In genomic region chr14:23379331-23380196, GRCh38 we compare ENCODE assay signal across 9 cellular contexts. TPM values are rescaled to one million over a fixed set of nuclear protein-coding genes. Genes with fewer than 3 reads are reported as not detected.
DNase-seq lines count a peak whose midpoint lies in the region; ATAC-seq and TF ChIP-seq lines count a peak whose summit lies in the region.
"Had no signal": no experiment of that assay in that cellular context is flagged by ENCODE, and none has a peak within 500 bp of the region (broad histone marks: within the 10 kb centered on the region; RNA-seq: fewer than 3 reads in every experiment).

No MANE protein-coding gene starts in this region.

- H3K9me3 ChIP-seq in IMR-90 (ENCODE audit: control insufficient read depth, insufficient read depth, low read length): no peaks in the 10 kb centered on the region
- H3K9me3 ChIP-seq in right cardiac atrium (ENCODE audit: control insufficient read depth, low read length): no peaks in the 10 kb centered on the region

- H4K91ac ChIP-seq in IMR-90 (ENCODE audit: insufficient read depth, low read depth, low read length): no peak overlapping the region

- no peak for TF ChIP-seq POLR2A in IMR-90 (IDR thresholded peaks at IDR 0.05; ENCODE audit: low read depth, low read length)

- H3K79me1 ChIP-seq in IMR-90 (ENCODE audit: low read depth in 1 of 2, low read length in 2 of 2): no peaks in the 10 kb centered on the region

- H4K5ac ChIP-seq in IMR-90 (ENCODE audit: low read depth, low read length): no peak overlapping the region

- no peaks in the 10 kb centered on the region for H3K9me3 Mint-ChIP-seq in activated naive CD8-positive, alpha-beta T cell treated with anti-CD3 and anti-CD28 coated beads for 36 hours

- no peak overlapping the region for H3K23ac ChIP-seq in IMR-90 (ENCODE audit: low read depth, low read length)

- no peak overlapping the region for H3K4me2 ChIP-seq in IMR-90 (ENCODE audit: low read depth, low read length)

- no peaks in the 10 kb centered on the region for H3K36me3 ChIP-seq in IMR-90 (ENCODE audit: control insufficient read depth, insufficient read depth, low read length)

- TF ChIP-seq CTCF in IMR-90 (conservative IDR thresholded peaks at IDR 0.05; ENCODE audit: low read depth, low read length): peak; percentile 93

- H3K4ac ChIP-seq in IMR-90 (ENCODE audit: low read depth, low read length): no peak overlapping the region

- 0% methylated on average over 1 of the region's 13 CpGs; no CpG with 5 or more reads in 1 of the 2 experiments for WGBS in IMR-90 (ENCODE audit: extremely low coverage in 2 of 2, insufficient read length in 1 of 2), 2 experiments
- WGBS in right cardiac atrium: 39% methylated on average over 13 of the region's 13 CpGs

- no peak overlapping the region for H2AK5ac ChIP-seq in IMR-90 (ENCODE audit: low read depth, low read length)

- H2BK20ac ChIP-seq in IMR-90 (ENCODE audit: low read depth, low read length): no peak overlapping the region

- H3K9me1 ChIP-seq in IMR-90 (ENCODE audit: insufficient read depth, low read length): no peaks in the 10 kb centered on the region

- no peak overlapping the region for H2AFZ ChIP-seq in IMR-90 (replicated peaks; ENCODE audit: low read length, poor library complexity)

- peak; percentile 91 for TF ChIP-seq RAD21 in IMR-90 (IDR thresholded peaks at IDR 0.05; ENCODE audit: low read length)

- H3K4me1 ChIP-seq in IMR-90 (ENCODE audit: control insufficient read depth, insufficient read depth, low read length) (no peaks in the 10 kb centered on the region), right cardiac atrium (ENCODE audit: control insufficient read depth, insufficient read depth, low read length) (no peaks in the 10 kb centered on the region)

- BruUV-seq in IMR-90 (replicated peaks; lab: Mats Ljungman, UMichigan): no TSS peak

- no peak overlapping the region for H3K18ac ChIP-seq in IMR-90 (ENCODE audit: low read depth, low read length)

- in situ Hi-C loops in IMR-90 (cut with MboI; ENCODE audit: low sequenced_read_pairs): loop anchor here (10.0 kb wide), 1 partner anchor 55 kb away; the partner anchor contains the start of gene PABPN1

- peaks cover 11% of the 10 kb centered on the region for H3K27me3 Mint-ChIP-seq in activated naive CD8-positive, alpha-beta T cell treated with anti-CD3 and anti-CD28 coated beads for 36 hours

- CTCF ChIA-PET in IMR-90 (lab: Yijun Ruan, JAX): interaction anchor here (0.6 to 1.7 kb wide), 12 partner anchors 10 to 182 kb away, joined by 3 to 12 read pairs (median 4); partner anchors contain the start of gene PABPN1

- no peak overlapping the region for H2BK5ac ChIP-seq in IMR-90 (ENCODE audit: low read depth, low read length, poor library complexity, severe bottlenecking)

- peak overlapping the region; percentile 82 for H2AK9ac ChIP-seq in IMR-90 (replicated peaks; ENCODE audit: low read depth, low read length, poor library complexity)

- no peak overlapping the region for H3K4me3 Mint-ChIP-seq in activated naive CD8-positive, alpha-beta T cell treated with anti-CD3 and anti-CD28 coated beads for 36 hours

- no peaks in the 10 kb centered on the region for H3K4me1 Mint-ChIP-seq in activated naive CD8-positive, alpha-beta T cell treated with anti-CD3 and anti-CD28 coated beads for 36 hours

- H3K4me3 ChIP-seq in IMR-90 (ENCODE audit: insufficient read depth, low read depth, low read length): no peak overlapping the region
- no peak overlapping the region for H3K4me3 ChIP-seq in right cardiac atrium (ENCODE audit: low read length)
- H3K4me3 ChIP-seq: SK-N-MC had no signal

- no peak overlapping the region for H3K56ac ChIP-seq in IMR-90 (ENCODE audit: extremely low read depth, insufficient read depth, low read length)

- no peak overlapping the region for H2BK120ac ChIP-seq in IMR-90 (ENCODE audit: low read depth, low read length)

- DNase-seq in DMS153 (lab: John Stamatoyannopoulos, UW): peak; percentile 31
- DNase-seq in IMR-90: peak; percentile 17
- peak; percentile 65 for DNase-seq in activated naive CD8-positive, alpha-beta T cell treated with anti-CD3 and anti-CD28 coated beads for 36 hours
- peak; percentile 67 to 90 (median 89) for DNase-seq in right cardiac atrium
- DNase-seq in stimulated activated CD4-positive, alpha-beta T cell treated with anti-CD3 and anti-CD28 coated beads, Interleukin-12 subunit alpha, Interleukin-12 subunit beta, amount 100 ng/mL, for 48 hours (ENCODE audit: low read depth in 2 of 3, low spot score in 1 of 3): peak; percentile 39 to 56 (median 54)
- no peak for DNase-seq in occipital lobe (lab: John Stamatoyannopoulos, UW)
- no peak for DNase-seq in NOMO-1 treated with dmso at 0.1 percent for 144 hours (lab: John Stamatoyannopoulos, UW; ENCODE audit: unreplicated experiment)

- no peaks in the 10 kb centered on the region for H3K36me3 Mint-ChIP-seq in activated naive CD8-positive, alpha-beta T cell treated with anti-CD3 and anti-CD28 coated beads for 36 hours

- no peak overlapping the region for H3K14ac ChIP-seq in IMR-90 (replicated peaks; ENCODE audit: low read depth, low read length)

- intact Hi-C loops in IMR-90 (cut with micrococcal nuclease): loop anchor here (1.0 to 2.0 kb wide), 2 partner anchors 51 to 115 kb away; no protein-coding TSS in a partner anchor
- intact Hi-C loops in right cardiac atrium (cut with DNase I): loop anchor here in 3 of 4 donors (5.0 kb wide), 2 partner anchors 52 to 112 kb away; no protein-coding TSS in a partner anchor

- no peak overlapping the region for H3K27ac Mint-ChIP-seq in activated naive CD8-positive, alpha-beta T cell treated with anti-CD3 and anti-CD28 coated beads for 36 hours

- no peak overlapping the region for H2BK15ac ChIP-seq in IMR-90 (ENCODE audit: low read depth, low read length)

- peaks cover 39% of the 10 kb centered on the region; the same call in 1 of the 2 replicates for H3K27me3 ChIP-seq in IMR-90 (ENCODE audit: control insufficient read depth, insufficient read depth, low read length)
- no peaks in the 10 kb centered on the region for H3K27me3 ChIP-seq in right cardiac atrium (ENCODE audit: control insufficient read depth, insufficient read depth)

- ATAC-seq in IMR-90 (ENCODE audit: low read depth) (peak; percentile 85), SK-N-SH treated with all-trans-retinoic acid at 6 μM for 48 hours (peak; percentile 89), right cardiac atrium (peak; percentile 24 to 32)

- no peak overlapping the region for H4K8ac ChIP-seq in IMR-90 (ENCODE audit: low read depth in 2 of 2, low read length in 2 of 2)

- no peaks in the 10 kb centered on the region for H4K20me1 ChIP-seq in IMR-90 (ENCODE audit: insufficient read depth, low read length)

- H3K27ac ChIP-seq in IMR-90 (ENCODE audit: insufficient read depth, low read length) (no peak overlapping the region), right cardiac atrium (ENCODE audit: low read length) (no peak overlapping the region)
- H3K27ac ChIP-seq: SK-N-MC had no signal

- POLR2A ChIA-PET in IMR-90 (lab: Charles Lee; ENCODE audit: unreplicated experiment): interaction anchor here (0.6 to 1.6 kb wide), 3 partner anchors 50 to 296 kb away, joined by 3 to 5 read pairs (median 4); no protein-coding TSS in a partner anchor

- no peak overlapping the region for H3K9ac ChIP-seq in IMR-90 (ENCODE audit: low read depth, low read length)

- dilution Hi-C loops in IMR-90 (cut with HindIII; ENCODE audit: low sequenced_read_pairs, unreplicated experiment): no loop called here

TF ChIP-seq in IMR-90, 13 proteins besides CTCF, POLR2A, EP300 and RAD21 (continues in another document):
- TF ChIP-seq CEBPB (IDR thresholded peaks at IDR 0.05; ENCODE audit: low read depth, low read length): no peak

RNA-seq across cellular contexts. Expression of gene CMTM5, which starts 2.7 kb away (rescaled TPM):
- total RNA-seq in IMR-90 (2012; rRNA removed) (not detected in 2 replicates), right cardiac atrium (1 to 10 TPM in 3 of 4 donors, under 1 TPM in 1; 0.36 to 1.4 (median 1.2) TPM), occipital lobe (0.62 TPM)
- polyA plus RNA-seq in IMR-90 (2012; rRNA removed) (0.07 and 0.11 TPM in 2 replicates), right cardiac atrium (13.9 TPM)
- polyA plus RNA-seq in IMR-90 (2012; cell fraction: cytosol; rRNA removed): 0.27 TPM in 1 of 2 replicates, not detected in the other
- 0.23 and 0.30 TPM in 2 replicates for polyA plus RNA-seq in IMR-90 (2012; cell fraction: nucleus; rRNA removed; ENCODE audit: low replicate concordance)
- total RNA-seq in activated naive CD8-positive, alpha-beta T cell treated with anti-CD3 and anti-CD28 coated beads for 36 hours: not detected

RNA-seq across cellular contexts. Expression of gene IL25, which starts 7.0 kb away (rescaled TPM):
- not detected in 2 replicates for total RNA-seq in IMR-90 (2012; rRNA removed)
- not detected in 2 replicates for polyA plus RNA-seq in IMR-90 (2012; rRNA removed)
- not detected in 2 replicates for polyA plus RNA-seq in IMR-90 (2012; cell fraction: cytosol; rRNA removed)
- polyA plus RNA-seq in IMR-90 (2012; cell fraction: nucleus; rRNA removed; ENCODE audit: low replicate concordance): not detected in 2 replicates
- not detected for total RNA-seq in activated naive CD8-positive, alpha-beta T cell treated with anti-CD3 and anti-CD28 coated beads for 36 hours
- total RNA-seq in right cardiac atrium: not detected
- polyA plus RNA-seq in right cardiac atrium: 0.09 TPM
- not detected for total RNA-seq in occipital lobe

RNA-seq across cellular contexts. Expression of gene EFS, which starts 14.6 kb away (rescaled TPM):
- 2.2 and 2.5 TPM in 2 replicates for total RNA-seq in IMR-90 (2012; rRNA removed)
- polyA plus RNA-seq in IMR-90 (2012; rRNA removed): 11.6 and 13.3 TPM in 2 replicates
- polyA plus RNA-seq in IMR-90 (2012; cell fraction: cytosol; rRNA removed): 7.2 and 13.1 TPM in 2 replicates
- 34.4 and 64.4 TPM in 2 replicates for polyA plus RNA-seq in IMR-90 (2012; cell fraction: nucleus; rRNA removed; ENCODE audit: low replicate concordance)
- total RNA-seq in activated naive CD8-positive, alpha-beta T cell treated with anti-CD3 and anti-CD28 coated beads for 36 hours: not detected
- 10 to 100 TPM in 1 of 4 donors, 1 to 10 TPM in 3; 6.7 to 10.1 (median 7.8) TPM for total RNA-seq in right cardiac atrium
- polyA plus RNA-seq in right cardiac atrium: 6.2 TPM
- total RNA-seq in occipital lobe: 17.5 TPM

RNA-seq across cellular contexts. Expression of gene SLC22A17, which starts 26.9 kb away (rescaled TPM):
- total RNA-seq in IMR-90 (2012; rRNA removed) (6.4 and 6.6 TPM in 2 replicates), right cardiac atrium (10 to 100 TPM; 42.4 to 72.5 (median 55.9) TPM), occipital lobe (158 TPM)
- polyA plus RNA-seq in IMR-90 (2012; rRNA removed) (35.6 and 36.0 TPM in 2 replicates), right cardiac atrium (47.2 TPM)
- 17.0 and 43.1 TPM in 2 replicates for polyA plus RNA-seq in IMR-90 (2012; cell fraction: cytosol; rRNA removed)
- 161 and 357 TPM in 2 replicates for polyA plus RNA-seq in IMR-90 (2012; cell fraction: nucleus; rRNA removed; ENCODE audit: low replicate concordance)
- total RNA-seq in activated naive CD8-positive, alpha-beta T cell treated with anti-CD3 and anti-CD28 coated beads for 36 hours: 1 to 10 TPM; 2.2 to 2.9 TPM

RNA-seq across cellular contexts. Expression of gene MYH6, which starts 28.5 kb away (rescaled TPM):
- not detected in 2 replicates for total RNA-seq in IMR-90 (2012; rRNA removed)
- polyA plus RNA-seq in IMR-90 (2012; rRNA removed): not detected in 2 replicates
- not detected in 2 replicates for polyA plus RNA-seq in IMR-90 (2012; cell fraction: cytosol; rRNA removed)
- not detected in 2 replicates for polyA plus RNA-seq in IMR-90 (2012; cell fraction: nucleus; rRNA removed; ENCODE audit: low replicate concordance)
- total RNA-seq in activated naive CD8-positive, alpha-beta T cell treated with anti-CD3 and anti-CD28 coated beads for 36 hours: not detected
- over 10,000 TPM; 12,862 to 15,773 (median 14,347) TPM for total RNA-seq in right cardiac atrium
- 11,120 TPM for polyA plus RNA-seq in right cardiac atrium
- not detected for total RNA-seq in occipital lobe

Comparison
In these comparisons a context has a peak if more than half of its experiments do, and no peak if none do; other contexts are left out.
1. DNase-seq: peak in DMS153 (single experiment), IMR-90 (single experiment), activated naive CD8-positive, alpha-beta T cell treated with anti-CD3 and anti-CD28 coated beads for 36 hours (single experiment), right cardiac atrium (3 of 3) and stimulated activated CD4-positive, alpha-beta T cell treated with anti-CD3 and anti-CD28 coated beads, Interleukin-12 subunit alpha, Interleukin-12 subunit beta, amount 100 ng/mL, for 48 hours (3 of 3); none in occipital lobe (single experiment) and NOMO-1 treated with dmso at 0.1 percent for 144 hours (single experiment).
2. ATAC-seq: peak in every context shown above with its lines; median percentile 89 in SK-N-SH treated with all-trans-retinoic acid at 6 μM for 48 hours; 85 in IMR-90; 28 in right cardiac atrium.